Comparison of ENCODE assay signal across 1 cellular context in the genomic region with DNA sequence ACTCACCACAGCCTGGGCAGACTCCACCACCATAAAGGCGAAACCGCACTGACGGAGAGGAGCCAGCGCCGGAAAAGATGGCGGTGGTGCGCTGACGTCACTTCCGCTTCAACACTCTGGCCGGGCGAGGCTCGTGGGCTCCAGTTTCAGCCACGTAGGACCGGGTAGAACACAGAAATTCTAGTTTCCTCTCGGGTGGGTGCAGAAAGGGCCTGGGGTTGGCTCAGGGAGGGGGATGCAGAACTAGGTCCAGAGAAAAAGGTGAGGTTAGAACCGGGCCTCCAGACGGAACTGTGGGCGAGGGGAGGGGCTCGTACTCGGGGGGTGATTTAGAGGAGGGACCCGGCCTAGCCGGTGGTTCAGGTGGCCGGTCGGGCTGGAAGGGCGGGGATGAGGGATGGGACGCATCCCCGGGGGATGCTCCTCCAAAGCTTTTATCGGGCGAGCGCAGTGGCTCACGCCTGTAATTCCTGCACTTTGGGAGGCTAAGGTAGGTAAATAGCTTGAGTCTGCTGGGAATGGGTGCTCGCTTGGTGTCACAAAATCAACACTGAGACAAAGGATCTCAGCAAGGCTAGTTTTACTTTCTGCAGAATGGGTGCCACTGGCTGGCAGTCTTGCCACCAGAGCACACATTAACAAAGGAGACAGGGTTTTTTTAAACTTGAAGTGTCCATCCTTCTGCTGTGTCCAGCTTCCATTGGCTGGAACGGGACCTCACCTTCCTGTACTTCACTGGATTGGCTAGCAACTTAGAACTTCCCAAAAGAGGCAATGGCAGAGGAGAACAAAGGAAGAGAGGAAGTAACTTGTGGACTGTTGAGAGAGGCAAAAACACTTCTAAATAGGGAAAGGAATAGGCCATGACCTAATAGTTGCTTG.
A peak's percentile ranks its signal among the peaks of the same experiment; 100 is the strongest.
TF ChIP-seq lines count a peak whose summit lies in the region.

Gene ZNF561 (minus strand): TSS at position 77 of the 882 bp plus-strand sequence. CDS start 1,776 bp downstream, outside the sequence.

TF ChIP-seq in HepG2, 621 proteins besides CTCF, POLR2A, EP300 and RAD21 (continued from another document and continues in another):
- TF ChIP-seq, protein P1, sequence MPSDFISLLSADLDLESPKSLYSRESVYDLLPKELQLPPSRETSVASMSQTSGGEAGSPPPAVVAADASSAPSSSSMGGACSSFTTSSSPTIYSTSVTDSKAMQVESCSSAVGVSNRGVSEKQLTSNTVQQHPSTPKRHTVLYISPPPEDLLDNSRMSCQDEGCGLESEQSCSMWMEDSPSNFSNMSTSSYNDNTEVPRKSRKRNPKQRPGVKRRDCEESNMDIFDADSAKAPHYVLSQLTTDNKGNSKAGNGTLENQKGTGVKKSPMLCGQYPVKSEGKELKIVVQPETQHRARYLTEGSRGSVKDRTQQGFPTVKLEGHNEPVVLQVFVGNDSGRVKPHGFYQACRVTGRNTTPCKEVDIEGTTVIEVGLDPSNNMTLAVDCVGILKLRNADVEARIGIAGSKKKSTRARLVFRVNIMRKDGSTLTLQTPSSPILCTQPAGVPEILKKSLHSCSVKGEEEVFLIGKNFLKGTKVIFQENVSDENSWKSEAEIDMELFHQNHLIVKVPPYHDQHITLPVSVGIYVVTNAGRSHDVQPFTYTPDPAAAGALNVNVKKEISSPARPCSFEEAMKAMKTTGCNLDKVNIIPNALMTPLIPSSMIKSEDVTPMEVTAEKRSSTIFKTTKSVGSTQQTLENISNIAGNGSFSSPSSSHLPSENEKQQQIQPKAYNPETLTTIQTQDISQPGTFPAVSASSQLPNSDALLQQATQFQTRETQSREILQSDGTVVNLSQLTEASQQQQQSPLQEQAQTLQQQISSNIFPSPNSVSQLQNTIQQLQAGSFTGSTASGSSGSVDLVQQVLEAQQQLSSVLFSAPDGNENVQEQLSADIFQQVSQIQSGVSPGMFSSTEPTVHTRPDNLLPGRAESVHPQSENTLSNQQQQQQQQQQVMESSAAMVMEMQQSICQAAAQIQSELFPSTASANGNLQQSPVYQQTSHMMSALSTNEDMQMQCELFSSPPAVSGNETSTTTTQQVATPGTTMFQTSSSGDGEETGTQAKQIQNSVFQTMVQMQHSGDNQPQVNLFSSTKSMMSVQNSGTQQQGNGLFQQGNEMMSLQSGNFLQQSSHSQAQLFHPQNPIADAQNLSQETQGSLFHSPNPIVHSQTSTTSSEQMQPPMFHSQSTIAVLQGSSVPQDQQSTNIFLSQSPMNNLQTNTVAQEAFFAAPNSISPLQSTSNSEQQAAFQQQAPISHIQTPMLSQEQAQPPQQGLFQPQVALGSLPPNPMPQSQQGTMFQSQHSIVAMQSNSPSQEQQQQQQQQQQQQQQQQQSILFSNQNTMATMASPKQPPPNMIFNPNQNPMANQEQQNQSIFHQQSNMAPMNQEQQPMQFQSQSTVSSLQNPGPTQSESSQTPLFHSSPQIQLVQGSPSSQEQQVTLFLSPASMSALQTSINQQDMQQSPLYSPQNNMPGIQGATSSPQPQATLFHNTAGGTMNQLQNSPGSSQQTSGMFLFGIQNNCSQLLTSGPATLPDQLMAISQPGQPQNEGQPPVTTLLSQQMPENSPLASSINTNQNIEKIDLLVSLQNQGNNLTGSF (CRISPR knock-in tag; IDR thresholded peaks at IDR 0.05): no peak
- TF ChIP-seq, protein P2, sequence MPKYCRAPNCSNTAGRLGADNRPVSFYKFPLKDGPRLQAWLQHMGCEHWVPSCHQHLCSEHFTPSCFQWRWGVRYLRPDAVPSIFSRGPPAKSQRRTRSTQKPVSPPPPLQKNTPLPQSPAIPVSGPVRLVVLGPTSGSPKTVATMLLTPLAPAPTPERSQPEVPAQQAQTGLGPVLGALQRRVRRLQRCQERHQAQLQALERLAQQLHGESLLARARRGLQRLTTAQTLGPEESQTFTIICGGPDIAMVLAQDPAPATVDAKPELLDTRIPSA (CRISPR knock-in tag; IDR thresholded peaks at IDR 0.05; ENCODE audit: borderline replicate concordance): peak; percentile 74; the same call in 1 of the 2 replicates
- TF ChIP-seq SNAPC4 (CRISPR knock-in tag; IDR thresholded peaks at IDR 0.05) (peak; percentile 57; the same call in 1 of the 2 replicates), CREB3 (CRISPR knock-in tag; IDR thresholded peaks at IDR 0.05) (no peak; the same call in 1 of the 2 replicates), RXRA (CRISPR knock-in tag; IDR thresholded peaks at IDR 0.05) (peak; percentile 29; the same call in 1 of the 2 replicates), ZBTB49 (CRISPR knock-in tag; IDR thresholded peaks at IDR 0.05; ENCODE audit: borderline replicate concordance) (no peak), ASH2L (IDR thresholded peaks at IDR 0.05; ENCODE audit: insufficient read length, low read depth, low read length) (peak; percentile 99), ZNF331 (CRISPR knock-in tag; IDR thresholded peaks at IDR 0.05) (no peak), MTF2 (CRISPR knock-in tag; IDR thresholded peaks at IDR 0.05; ENCODE audit: borderline replicate concordance) (no peak), ZNF552 (CRISPR knock-in tag; IDR thresholded peaks at IDR 0.05; ENCODE audit: borderline replicate concordance) (peak; percentile 6; the same call in 1 of the 2 replicates), ONECUT2 (CRISPR knock-in tag; IDR thresholded peaks at IDR 0.05) (no peak), PHF21A (CRISPR knock-in tag; IDR thresholded peaks at IDR 0.05) (0 out of 2 replicates have a peak, but pooled peaks have one; percentile 19), ZNF235 (CRISPR knock-in tag; IDR thresholded peaks at IDR 0.05; ENCODE audit: borderline replicate concordance) (0 out of 2 replicates have a peak, but pooled peaks have one; percentile 73), ZNF10 (CRISPR knock-in tag; IDR thresholded peaks at IDR 0.05; ENCODE audit: borderline replicate concordance, low read depth) (no peak), ZIK1 (CRISPR knock-in tag; IDR thresholded peaks at IDR 0.05; ENCODE audit: borderline replicate concordance, low read depth) (peak; percentile 43; the same call in 1 of the 2 replicates), KAT8 (CRISPR knock-in tag; IDR thresholded peaks at IDR 0.05) (peak; percentile 92)
- TF ChIP-seq, protein P3, sequence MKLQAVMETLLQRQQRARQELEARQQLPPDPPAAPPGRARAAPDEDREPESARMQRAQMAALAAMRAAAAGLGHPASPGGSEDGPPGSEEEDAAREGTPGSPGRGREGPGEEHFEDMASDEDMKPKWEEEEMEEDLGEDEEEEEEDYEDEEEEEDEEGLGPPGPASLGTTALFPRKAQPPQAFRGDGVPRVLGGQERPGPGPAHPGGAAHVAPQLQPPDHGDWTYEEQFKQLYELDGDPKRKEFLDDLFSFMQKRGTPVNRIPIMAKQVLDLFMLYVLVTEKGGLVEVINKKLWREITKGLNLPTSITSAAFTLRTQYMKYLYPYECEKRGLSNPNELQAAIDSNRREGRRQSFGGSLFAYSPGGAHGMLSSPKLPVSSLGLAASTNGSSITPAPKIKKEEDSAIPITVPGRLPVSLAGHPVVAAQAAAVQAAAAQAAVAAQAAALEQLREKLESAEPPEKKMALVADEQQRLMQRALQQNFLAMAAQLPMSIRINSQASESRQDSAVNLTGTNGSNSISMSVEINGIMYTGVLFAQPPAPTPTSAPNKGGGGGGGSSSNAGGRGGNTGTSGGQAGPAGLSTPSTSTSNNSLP (IDR thresholded peaks at IDR 0.05; ENCODE audit: low read depth, low read length): peak; percentile 39; the same call in 1 of the 2 replicates
- TF ChIP-seq, protein P4, sequence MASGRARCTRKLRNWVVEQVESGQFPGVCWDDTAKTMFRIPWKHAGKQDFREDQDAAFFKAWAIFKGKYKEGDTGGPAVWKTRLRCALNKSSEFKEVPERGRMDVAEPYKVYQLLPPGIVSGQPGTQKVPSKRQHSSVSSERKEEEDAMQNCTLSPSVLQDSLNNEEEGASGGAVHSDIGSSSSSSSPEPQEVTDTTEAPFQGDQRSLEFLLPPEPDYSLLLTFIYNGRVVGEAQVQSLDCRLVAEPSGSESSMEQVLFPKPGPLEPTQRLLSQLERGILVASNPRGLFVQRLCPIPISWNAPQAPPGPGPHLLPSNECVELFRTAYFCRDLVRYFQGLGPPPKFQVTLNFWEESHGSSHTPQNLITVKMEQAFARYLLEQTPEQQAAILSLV (CRISPR knock-in tag; IDR thresholded peaks at IDR 0.05; ENCODE audit: borderline replicate concordance): no peak; the same call in 1 of the 2 replicates
- TF ChIP-seq, protein P5, sequence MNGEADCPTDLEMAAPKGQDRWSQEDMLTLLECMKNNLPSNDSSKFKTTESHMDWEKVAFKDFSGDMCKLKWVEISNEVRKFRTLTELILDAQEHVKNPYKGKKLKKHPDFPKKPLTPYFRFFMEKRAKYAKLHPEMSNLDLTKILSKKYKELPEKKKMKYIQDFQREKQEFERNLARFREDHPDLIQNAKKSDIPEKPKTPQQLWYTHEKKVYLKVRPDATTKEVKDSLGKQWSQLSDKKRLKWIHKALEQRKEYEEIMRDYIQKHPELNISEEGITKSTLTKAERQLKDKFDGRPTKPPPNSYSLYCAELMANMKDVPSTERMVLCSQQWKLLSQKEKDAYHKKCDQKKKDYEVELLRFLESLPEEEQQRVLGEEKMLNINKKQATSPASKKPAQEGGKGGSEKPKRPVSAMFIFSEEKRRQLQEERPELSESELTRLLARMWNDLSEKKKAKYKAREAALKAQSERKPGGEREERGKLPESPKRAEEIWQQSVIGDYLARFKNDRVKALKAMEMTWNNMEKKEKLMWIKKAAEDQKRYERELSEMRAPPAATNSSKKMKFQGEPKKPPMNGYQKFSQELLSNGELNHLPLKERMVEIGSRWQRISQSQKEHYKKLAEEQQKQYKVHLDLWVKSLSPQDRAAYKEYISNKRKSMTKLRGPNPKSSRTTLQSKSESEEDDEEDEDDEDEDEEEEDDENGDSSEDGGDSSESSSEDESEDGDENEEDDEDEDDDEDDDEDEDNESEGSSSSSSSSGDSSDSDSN (CRISPR knock-in tag; IDR thresholded peaks at IDR 0.05): peak; percentile 71
